ENCODE assay signal across 20 cellular contexts in the genomic region with DNA sequence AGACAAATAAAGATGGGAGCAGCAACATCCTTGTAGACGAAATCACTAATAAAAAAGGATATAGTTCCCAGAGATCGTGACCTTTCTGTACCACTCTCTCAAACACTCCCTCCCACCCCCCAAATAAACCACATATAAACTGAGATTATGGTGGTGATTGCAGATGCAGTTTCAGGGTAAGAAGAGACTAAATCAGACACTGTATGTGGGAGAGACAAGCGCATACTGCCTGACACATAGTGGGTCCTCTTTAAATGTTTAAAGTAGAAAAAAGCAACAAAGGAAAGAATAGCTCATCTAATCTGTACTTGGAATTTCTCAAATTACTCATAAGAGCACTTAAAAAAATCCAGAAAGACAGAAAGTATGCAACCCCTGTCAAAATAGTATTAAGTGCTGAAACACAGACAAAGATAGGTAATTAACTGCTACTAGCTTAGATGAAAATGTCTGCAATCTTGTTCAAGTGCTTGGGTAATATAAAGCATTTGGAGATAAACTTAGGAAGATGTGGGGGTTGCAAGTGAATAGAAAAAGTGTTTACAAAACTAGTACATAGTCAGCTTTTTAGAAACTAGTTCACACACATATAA.
DNase-seq lines count a peak whose midpoint lies in the region; ATAC-seq and TF ChIP-seq lines count a peak whose summit lies in the region.
"Had no signal": no experiment of that assay in that cellular context is flagged by ENCODE, and none has a peak within 500 bp of the region (broad histone marks: within the 10 kb centered on the region; RNA-seq: fewer than 3 reads in every experiment).

No MANE protein-coding gene starts in this region.

- H3K27me3 Mint-ChIP-seq in activated naive CD4-positive, alpha-beta T cell treated with anti-CD3 and anti-CD28 coated beads, Interleukin-2, amount 50 U/mL, for 24 hours, result no peaks in the 10 kb centered on the region
- no peaks in the 10 kb centered on the region for H3K27me3 Mint-ChIP-seq in activated naive CD4-positive, alpha-beta T cell treated with anti-CD3 and anti-CD28 coated beads, Interleukin-2, amount 10 ng/mL, durations not matched to agents 7 days and 5 days
- H3K27me3 Mint-ChIP-seq in mesothelial cell of epicardium (ENCODE audit: low read depth), result no peaks in the 10 kb centered on the region
- H3K27me3 Mint-ChIP-seq in stimulated activated naive CD8-positive, alpha-beta T cell treated with anti-CD3 and anti-CD28 coated beads, Interleukin-15, amount 100 ng/mL, for 72 hours, result no peaks in the 10 kb centered on the region

- peak overlapping the region; percentile 98 for H3K27ac Mint-ChIP-seq in activated naive CD4-positive, alpha-beta T cell treated with anti-CD3 and anti-CD28 coated beads, Interleukin-2, amount 50 U/mL, for 24 hours
- H3K27ac Mint-ChIP-seq in activated naive CD4-positive, alpha-beta T cell treated with anti-CD3 and anti-CD28 coated beads, Interleukin-2, amount 10 ng/mL, durations not matched to agents 7 days and 5 days, result no peak overlapping the region
- peak overlapping the region; percentile 77 for H3K27ac Mint-ChIP-seq in mesothelial cell of epicardium
- H3K27ac Mint-ChIP-seq in stimulated activated naive CD8-positive, alpha-beta T cell treated with anti-CD3 and anti-CD28 coated beads, Interleukin-15, amount 100 ng/mL, for 72 hours, result peak overlapping the region; percentile 90 to 93
- H3K27ac Mint-ChIP-seq: CD14-positive monocyte; effector memory CD8-positive, alpha-beta T cell; T-helper 1 cell treated with Interleukin-12 subunit alpha and Interleukin-12 subunit beta and Interleukin-4 antibody, amounts not matched to agents 30 μg/mL and 1 μg/mL, for 36 hours had no signal

- H3K4me3 Mint-ChIP-seq in activated naive CD4-positive, alpha-beta T cell treated with anti-CD3 and anti-CD28 coated beads, Interleukin-2, amount 50 U/mL, for 24 hours, result peak overlapping the region; percentile 70
- H3K4me3 Mint-ChIP-seq in activated naive CD4-positive, alpha-beta T cell treated with anti-CD3 and anti-CD28 coated beads, Interleukin-2, amount 10 ng/mL, durations not matched to agents 7 days and 5 days, result no peak overlapping the region
- H3K4me3 Mint-ChIP-seq in mesothelial cell of epicardium, result no peak overlapping the region
- peak overlapping the region; percentile 68 to 77 for H3K4me3 Mint-ChIP-seq in stimulated activated naive CD8-positive, alpha-beta T cell treated with anti-CD3 and anti-CD28 coated beads, Interleukin-15, amount 100 ng/mL, for 72 hours
- H3K4me3 Mint-ChIP-seq: CD14-positive monocyte; effector memory CD8-positive, alpha-beta T cell; T-helper 1 cell treated with Interleukin-12 subunit alpha and Interleukin-12 subunit beta and Interleukin-4 antibody, amounts not matched to agents 30 μg/mL and 1 μg/mL, for 36 hours had no signal

- CTCF ChIA-PET in activated naive CD4-positive, alpha-beta T cell treated with anti-CD3 and anti-CD28 coated beads, Interleukin-2, amount 10 ng/mL, durations not matched to agents 7 days and 5 days (lab: Charles Lee), result interaction anchor here (0.7 kb wide), 1 partner anchor 11 kb away, joined by 4 read pairs; no protein-coding TSS in a partner anchor

- H3K36me3 Mint-ChIP-seq in activated naive CD4-positive, alpha-beta T cell treated with anti-CD3 and anti-CD28 coated beads, Interleukin-2, amount 50 U/mL, for 24 hours, result peaks cover 35% of the 10 kb centered on the region
- peaks cover 24% of the 10 kb centered on the region for H3K36me3 Mint-ChIP-seq in activated naive CD4-positive, alpha-beta T cell treated with anti-CD3 and anti-CD28 coated beads, Interleukin-2, amount 10 ng/mL, durations not matched to agents 7 days and 5 days
- H3K36me3 Mint-ChIP-seq in mesothelial cell of epicardium, result no peaks in the 10 kb centered on the region
- H3K36me3 Mint-ChIP-seq: CD14-positive monocyte had no signal

- DNase-seq in activated naive CD4-positive, alpha-beta T cell treated with anti-CD3 and anti-CD28 coated beads, Interleukin-2, amount 10 ng/mL, durations not matched to agents 7 days and 5 days, result no peak
- DNase-seq in mesothelial cell of epicardium (ENCODE audit: low spot score in 2 of 2, unreplicated experiment in 2 of 2) (no peak), NCI-H2227 (lab: John Stamatoyannopoulos, UW; ENCODE audit: unreplicated experiment) (no peak)
- no peak for DNase-seq in stimulated activated naive CD8-positive, alpha-beta T cell treated with anti-CD3 and anti-CD28 coated beads, Interleukin-15, amount 100 ng/mL, for 72 hours
- no peak for DNase-seq in activated effector memory CD4-positive, alpha-beta T cell treated with anti-CD3 and anti-CD28 coated beads, Interleukin-2, amount 50 U/mL, for 16 hours
- DNase-seq: amygdala; effector memory CD8-positive, alpha-beta T cell; heart right ventricle; mesendoderm; NCI-H1048; NCI-H1694 treated with DMSO at 0.1 percent for 48 hours; NCI-H69; retina; RPMI8226; small intestine; stimulated activated naive CD4-positive, alpha-beta T cell had no signal

- H3K9me3 Mint-ChIP-seq in activated naive CD4-positive, alpha-beta T cell treated with anti-CD3 and anti-CD28 coated beads, Interleukin-2, amount 50 U/mL, for 24 hours, result no peaks in the 10 kb centered on the region
- H3K9me3 Mint-ChIP-seq in activated naive CD4-positive, alpha-beta T cell treated with anti-CD3 and anti-CD28 coated beads, Interleukin-2, amount 10 ng/mL, durations not matched to agents 7 days and 5 days, result no peaks in the 10 kb centered on the region
- no peaks in the 10 kb centered on the region for H3K9me3 Mint-ChIP-seq in mesothelial cell of epicardium
- H3K9me3 Mint-ChIP-seq in stimulated activated naive CD8-positive, alpha-beta T cell treated with anti-CD3 and anti-CD28 coated beads, Interleukin-15, amount 100 ng/mL, for 72 hours, result no peaks in the 10 kb centered on the region
- H3K9me3 Mint-ChIP-seq: effector memory CD8-positive, alpha-beta T cell; T-helper 1 cell treated with Interleukin-12 subunit alpha and Interleukin-12 subunit beta and Interleukin-4 antibody, amounts not matched to agents 30 μg/mL and 1 μg/mL, for 36 hours had no signal

- no peak for TF ChIP-seq CTCF in mesothelial cell of epicardium (IDR thresholded peaks at IDR 0.05; ENCODE audit: unreplicated experiment)

- H3K4me1 Mint-ChIP-seq in activated naive CD4-positive, alpha-beta T cell treated with anti-CD3 and anti-CD28 coated beads, Interleukin-2, amount 50 U/mL, for 24 hours, result peaks cover 88% of the 10 kb centered on the region
- peaks cover 55% of the 10 kb centered on the region for H3K4me1 Mint-ChIP-seq in activated naive CD4-positive, alpha-beta T cell treated with anti-CD3 and anti-CD28 coated beads, Interleukin-2, amount 10 ng/mL, durations not matched to agents 7 days and 5 days
- peaks cover 63% of the 10 kb centered on the region for H3K4me1 Mint-ChIP-seq in mesothelial cell of epicardium
- H3K4me1 Mint-ChIP-seq in stimulated activated naive CD8-positive, alpha-beta T cell treated with anti-CD3 and anti-CD28 coated beads, Interleukin-15, amount 100 ng/mL, for 72 hours, result peaks cover 84% of the 10 kb centered on the region

- ATAC-seq in SK-N-SH treated with all-trans-retinoic acid at 6 μM for 48 hours, result peak; percentile 62
- ATAC-seq in stimulated activated naive CD8-positive, alpha-beta T cell treated with anti-CD3 and anti-CD28 coated beads, Interleukin-15, amount 100 ng/mL, for 72 hours, result peak; percentile 79
- ATAC-seq: effector memory CD8-positive, alpha-beta T cell; heart right ventricle had no signal

TF ChIP-seq in SK-N-SH treated with all-trans-retinoic acid at 6 μM for 48 hours, 23 proteins besides CTCF, POLR2A, EP300 and RAD21:
- TF ChIP-seq ISL1 (CRISPR knock-in tag; IDR thresholded peaks at IDR 0.05) (peak; percentile 92), ZC3H10 (CRISPR knock-in tag; IDR thresholded peaks at IDR 0.05) (no peak), TSHZ2 (CRISPR knock-in tag; IDR thresholded peaks at IDR 0.05) (no peak), TCF4 (CRISPR knock-in tag; IDR thresholded peaks at IDR 0.05; ENCODE audit: borderline replicate concordance) (no peak)

Comparison
In these comparisons a context has a peak if more than half of its experiments do, and no peak if none do; other contexts are left out.
1. H3K4me3 Mint-ChIP-seq: peak in activated naive CD4-positive, alpha-beta T cell treated with anti-CD3 and anti-CD28 coated beads, Interleukin-2, amount 50 U/mL, for 24 hours (single experiment) and stimulated activated naive CD8-positive, alpha-beta T cell treated with anti-CD3 and anti-CD28 coated beads, Interleukin-15, amount 100 ng/mL, for 72 hours (2 of 2); none in activated naive CD4-positive, alpha-beta T cell treated with anti-CD3 and anti-CD28 coated beads, Interleukin-2, amount 10 ng/mL, durations not matched to agents 7 days and 5 days (single experiment) and mesothelial cell of epicardium (single experiment).